Comparison of ENCODE assay signal across 1 cellular context in the genomic region with DNA sequence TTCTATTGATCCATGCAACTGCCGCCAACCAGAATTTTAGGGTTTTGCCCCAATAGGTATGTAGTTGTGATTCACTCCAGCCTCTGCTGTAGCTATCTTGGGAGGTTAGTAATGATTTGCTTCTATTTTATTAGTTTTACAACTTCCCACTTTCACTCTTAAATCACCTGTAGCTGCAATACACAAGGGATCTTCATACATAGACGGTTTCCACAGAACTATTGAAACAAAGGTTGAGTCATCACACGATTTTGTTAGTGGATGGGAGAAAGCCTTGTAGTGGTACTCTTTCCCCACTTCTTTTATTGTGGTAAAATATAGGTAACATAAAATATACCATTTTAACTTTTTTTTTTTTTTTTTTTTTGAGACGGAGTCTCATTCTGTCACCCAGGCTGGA.
TF ChIP-seq lines count a peak whose summit lies in the region.

No MANE protein-coding gene starts in this region.

TF ChIP-seq in GM12878, 131 proteins besides CTCF, POLR2A, EP300 and RAD21 (continued from another document):
- no peak for TF ChIP-seq ZNF687 (IDR thresholded peaks at IDR 0.05)
- TF ChIP-seq TBL1XR1 (IDR thresholded peaks at IDR 0.05; ENCODE audit: low read depth, low read length): peak; percentile 62; the same call in 1 of the 2 replicates
- TF ChIP-seq CREM (IDR thresholded peaks at IDR 0.05; ENCODE audit: low read depth): peak; percentile 56; the same call in 1 of the 2 replicates
- no peak for TF ChIP-seq USF2 (IDR thresholded peaks at IDR 0.05; ENCODE audit: borderline replicate concordance, low read depth, low read length)
- TF ChIP-seq POU2F2 (IDR thresholded peaks at IDR 0.05; ENCODE audit: borderline replicate concordance, low read depth, low read length): no peak
- peak; percentile 89 for TF ChIP-seq RUNX3 (IDR thresholded peaks at IDR 0.05; ENCODE audit: low read length)
- TF ChIP-seq IKZF1 (conservative IDR thresholded peaks at IDR 0.05): peak; percentile 59; the same call in 1 of the 2 replicates
- TF ChIP-seq, protein P1, sequence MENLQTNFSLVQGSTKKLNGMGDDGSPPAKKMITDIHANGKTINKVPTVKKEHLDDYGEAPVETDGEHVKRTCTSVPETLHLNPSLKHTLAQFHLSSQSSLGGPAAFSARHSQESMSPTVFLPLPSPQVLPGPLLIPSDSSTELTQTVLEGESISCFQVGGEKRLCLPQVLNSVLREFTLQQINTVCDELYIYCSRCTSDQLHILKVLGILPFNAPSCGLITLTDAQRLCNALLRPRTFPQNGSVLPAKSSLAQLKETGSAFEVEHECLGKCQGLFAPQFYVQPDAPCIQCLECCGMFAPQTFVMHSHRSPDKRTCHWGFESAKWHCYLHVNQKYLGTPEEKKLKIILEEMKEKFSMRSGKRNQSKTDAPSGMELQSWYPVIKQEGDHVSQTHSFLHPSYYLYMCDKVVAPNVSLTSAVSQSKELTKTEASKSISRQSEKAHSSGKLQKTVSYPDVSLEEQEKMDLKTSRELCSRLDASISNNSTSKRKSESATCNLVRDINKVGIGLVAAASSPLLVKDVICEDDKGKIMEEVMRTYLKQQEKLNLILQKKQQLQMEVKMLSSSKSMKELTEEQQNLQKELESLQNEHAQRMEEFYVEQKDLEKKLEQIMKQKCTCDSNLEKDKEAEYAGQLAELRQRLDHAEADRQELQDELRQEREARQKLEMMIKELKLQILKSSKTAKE (IDR thresholded peaks at IDR 0.05; ENCODE audit: low read depth, poor library complexity, severe bottlenecking): peak; percentile 75
- TF ChIP-seq CEBPB (IDR thresholded peaks at IDR 0.05; ENCODE audit: borderline replicate concordance in 1 of 2, low read depth in 2 of 2, low read length in 2 of 2): 0 out of 4 replicates have a peak, but pooled peaks of 1 of the 2 experiments have one; percentile 31
- peak; percentile 82 for TF ChIP-seq EED (IDR thresholded peaks at IDR 0.05; ENCODE audit: low read depth)
- TF ChIP-seq, protein P2, sequence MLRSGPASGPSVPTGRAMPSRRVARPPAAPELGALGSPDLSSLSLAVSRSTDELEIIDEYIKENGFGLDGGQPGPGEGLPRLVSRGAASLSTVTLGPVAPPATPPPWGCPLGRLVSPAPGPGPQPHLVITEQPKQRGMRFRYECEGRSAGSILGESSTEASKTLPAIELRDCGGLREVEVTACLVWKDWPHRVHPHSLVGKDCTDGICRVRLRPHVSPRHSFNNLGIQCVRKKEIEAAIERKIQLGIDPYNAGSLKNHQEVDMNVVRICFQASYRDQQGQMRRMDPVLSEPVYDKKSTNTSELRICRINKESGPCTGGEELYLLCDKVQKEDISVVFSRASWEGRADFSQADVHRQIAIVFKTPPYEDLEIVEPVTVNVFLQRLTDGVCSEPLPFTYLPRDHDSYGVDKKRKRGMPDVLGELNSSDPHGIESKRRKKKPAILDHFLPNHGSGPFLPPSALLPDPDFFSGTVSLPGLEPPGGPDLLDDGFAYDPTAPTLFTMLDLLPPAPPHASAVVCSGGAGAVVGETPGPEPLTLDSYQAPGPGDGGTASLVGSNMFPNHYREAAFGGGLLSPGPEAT (IDR thresholded peaks at IDR 0.05; ENCODE audit: low read depth): peak; percentile 60
- TF ChIP-seq STAT3 (IDR thresholded peaks at IDR 0.05; ENCODE audit: low read depth, low read length): no peak
- TF ChIP-seq PML (IDR thresholded peaks at IDR 0.05; ENCODE audit: low read length): no peak
- no peak for TF ChIP-seq E2F4 (IDR thresholded peaks at IDR 0.05; ENCODE audit: low read depth, low read length)
- TF ChIP-seq NR2C1 (IDR thresholded peaks at IDR 0.05): no peak
- TF ChIP-seq CREB1 (IDR thresholded peaks at IDR 0.05; ENCODE audit: low read depth): peak; percentile 56
- TF ChIP-seq PAX8 (IDR thresholded peaks at IDR 0.05): no peak
- TF ChIP-seq IKZF2 (IDR thresholded peaks at IDR 0.05): peak; percentile 66 to 83
- TF ChIP-seq HDGF (IDR thresholded peaks at IDR 0.05): no peak
- peak; percentile 83 for TF ChIP-seq FOXM1 (IDR thresholded peaks at IDR 0.05; ENCODE audit: low read depth, low read length)
- no peak for TF ChIP-seq TARDBP (IDR thresholded peaks at IDR 0.05; ENCODE audit: borderline replicate concordance)
- no peak for TF ChIP-seq IRF3 (IDR thresholded peaks at IDR 0.05)
- peak; percentile 94 for TF ChIP-seq TCF7 (IDR thresholded peaks at IDR 0.05; ENCODE audit: borderline replicate concordance)
- TF ChIP-seq MTA3 (IDR thresholded peaks at IDR 0.05; ENCODE audit: borderline replicate concordance, low read length): peak; percentile 58; the same call in 1 of the 2 replicates
- peak; percentile 65; the same call in 1 of the 2 replicates for TF ChIP-seq MEF2A (IDR thresholded peaks at IDR 0.05; ENCODE audit: insufficient read depth, low read depth, low read length)
- TF ChIP-seq MTA2 (IDR thresholded peaks at IDR 0.05; ENCODE audit: low read depth): peak; percentile 82
- peak; percentile 80 for TF ChIP-seq ATF7 (IDR thresholded peaks at IDR 0.05; ENCODE audit: low read depth)
- TF ChIP-seq, protein P3, sequence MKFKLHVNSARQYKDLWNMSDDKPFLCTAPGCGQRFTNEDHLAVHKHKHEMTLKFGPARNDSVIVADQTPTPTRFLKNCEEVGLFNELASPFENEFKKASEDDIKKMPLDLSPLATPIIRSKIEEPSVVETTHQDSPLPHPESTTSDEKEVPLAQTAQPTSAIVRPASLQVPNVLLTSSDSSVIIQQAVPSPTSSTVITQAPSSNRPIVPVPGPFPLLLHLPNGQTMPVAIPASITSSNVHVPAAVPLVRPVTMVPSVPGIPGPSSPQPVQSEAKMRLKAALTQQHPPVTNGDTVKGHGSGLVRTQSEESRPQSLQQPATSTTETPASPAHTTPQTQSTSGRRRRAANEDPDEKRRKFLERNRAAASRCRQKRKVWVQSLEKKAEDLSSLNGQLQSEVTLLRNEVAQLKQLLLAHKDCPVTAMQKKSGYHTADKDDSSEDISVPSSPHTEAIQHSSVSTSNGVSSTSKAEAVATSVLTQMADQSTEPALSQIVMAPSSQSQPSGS (IDR thresholded peaks at IDR 0.05; ENCODE audit: low read length): peak; percentile 79
- no peak for TF ChIP-seq CHD2 (IDR thresholded peaks at IDR 0.05; ENCODE audit: borderline replicate concordance, low read depth, low read length)
- TF ChIP-seq PBX3 (IDR thresholded peaks at IDR 0.05; ENCODE audit: insufficient replicate concordance, low read depth, low read length): no peak
- peak in 1 of 2 experiments; percentile 77; a peak in 1 of 4 replicates for TF ChIP-seq ETV6 (conservative IDR thresholded peaks at IDR 0.05 in 1 of 2, IDR thresholded peaks at IDR 0.05 in 1 of 2; ENCODE audit: borderline replicate concordance in 1 of 2, low read depth in 1 of 2)
- no peak for TF ChIP-seq ZNF207 (IDR thresholded peaks at IDR 0.05; ENCODE audit: borderline replicate concordance)
- TF ChIP-seq BCL3 (IDR thresholded peaks at IDR 0.05; ENCODE audit: borderline replicate concordance, insufficient read depth, low read depth, low read length, poor library complexity, severe bottlenecking): peak; percentile 18
TF ChIP-seq in GM12878: peak in this region for 27.
